Comparison of ENCODE assay signal across 12 cellular contexts in genomic region chr14:99260652-99261551, GRCh38. TPM values are rescaled to one million over a fixed set of nuclear protein-coding genes. Genes with fewer than 3 reads are reported as not detected.
DNase-seq lines count a peak whose midpoint lies in the region; ATAC-seq lines count a peak whose summit lies in the region.
"Had no signal": no experiment of that assay in that cellular context is flagged by ENCODE, and none has a peak within 500 bp of the region (broad histone marks: within the 10 kb centered on the region; RNA-seq: fewer than 3 reads in every experiment).

No MANE protein-coding gene starts in this region.

- CTCF ChIA-PET in activated CD8-positive, alpha-beta T cell treated with anti-CD3 and anti-CD28 coated beads, Interleukin-2, amount 10 ng/mL, durations not matched to agents 7 days and 5 days (lab: Charles Lee): interaction anchor here (1.4 to 13.9 kb wide), 9 partner anchors 9 to 1283 kb away, joined by 5 to 373 read pairs (median 7); partner anchors contain the start of gene BCL11B

- peak overlapping the region; percentile 98 for H3K27ac Mint-ChIP-seq in activated CD8-positive, alpha-beta T cell treated with anti-CD3 and anti-CD28 coated beads, Interleukin-2, amount 10 ng/mL, durations not matched to agents 7 days and 5 days
- peak overlapping the region; percentile 98 to 99 for H3K27ac Mint-ChIP-seq in effector memory CD8-positive, alpha-beta T cell
- H3K27ac Mint-ChIP-seq in stimulated activated naive CD8-positive, alpha-beta T cell treated with anti-CD3 and anti-CD28 coated beads, Interleukin-15, amount 100 ng/mL, for 72 hours: peak overlapping the region; percentile 94 to 97

- POLR2A ChIA-PET in activated CD8-positive, alpha-beta T cell treated with anti-CD3 and anti-CD28 coated beads, Interleukin-2, amount 10 ng/mL, durations not matched to agents 7 days and 5 days (lab: Charles Lee): interaction anchor here (0.6 to 20.3 kb wide), 15 partner anchors 7 to 1284 kb away, joined by 3 to 767 read pairs (median 4); partner anchors contain the start of genes BCL11B, EVL and SETD3

- H3K9me3 Mint-ChIP-seq in activated CD8-positive, alpha-beta T cell treated with anti-CD3 and anti-CD28 coated beads, Interleukin-2, amount 10 ng/mL, durations not matched to agents 7 days and 5 days (ENCODE audit: insufficient read depth): no peaks in the 10 kb centered on the region
- no peaks in the 10 kb centered on the region for H3K9me3 Mint-ChIP-seq in effector memory CD8-positive, alpha-beta T cell
- H3K9me3 Mint-ChIP-seq in stimulated activated naive CD8-positive, alpha-beta T cell treated with anti-CD3 and anti-CD28 coated beads, Interleukin-15, amount 100 ng/mL, for 72 hours: no peaks in the 10 kb centered on the region
- H3K9me3 Mint-ChIP-seq: naive B cell had no signal

- ATAC-seq in activated CD8-positive, alpha-beta T cell treated with anti-CD3 and anti-CD28 coated beads, Interleukin-2, amount 10 ng/mL, durations not matched to agents 7 days and 5 days: peak; percentile 47
- ATAC-seq in effector memory CD8-positive, alpha-beta T cell (replicated peaks): peak; percentile 36
- peak; percentile 53 for ATAC-seq in stimulated activated naive CD8-positive, alpha-beta T cell treated with anti-CD3 and anti-CD28 coated beads, Interleukin-15, amount 100 ng/mL, for 72 hours
- ATAC-seq: K562 had no signal

- peaks cover 90% of the 10 kb centered on the region for H3K36me3 Mint-ChIP-seq in activated CD8-positive, alpha-beta T cell treated with anti-CD3 and anti-CD28 coated beads, Interleukin-2, amount 10 ng/mL, durations not matched to agents 7 days and 5 days (ENCODE audit: low read depth)
- H3K36me3 Mint-ChIP-seq in effector memory CD8-positive, alpha-beta T cell (ENCODE audit: insufficient read depth): peaks cover 98% of the 10 kb centered on the region
- H3K36me3 Mint-ChIP-seq: naive B cell had no signal

- DNase-seq in NCI-H2171 treated with DMSO at 0.1 percent for 48 hours (lab: John Stamatoyannopoulos, UW): peak; percentile 46
- DNase-seq in NCI-H2171 (lab: John Stamatoyannopoulos, UW): no peak
- DNase-seq in activated CD8-positive, alpha-beta T cell treated with anti-CD3 and anti-CD28 coated beads, Interleukin-2, amount 10 ng/mL, durations not matched to agents 7 days and 5 days: peak; percentile 85
- DNase-seq in effector memory CD8-positive, alpha-beta T cell: peak; percentile 58 to 72 (median 61)
- peak; percentile 52 to 62 for DNase-seq in stimulated activated naive CD8-positive, alpha-beta T cell treated with anti-CD3 and anti-CD28 coated beads, Interleukin-15, amount 100 ng/mL, for 72 hours
- no peak for DNase-seq in AML-193 (lab: John Stamatoyannopoulos, UW)
- DNase-seq in AG08396 (ENCODE audit: low spot score): no peak
- DNase-seq in amniotic stem cell (lab: John Stamatoyannopoulos, UW): no peak
- DNase-seq: naive B cell, NCI-H82, trophoblast cell had no signal

- H3K4me1 Mint-ChIP-seq in activated CD8-positive, alpha-beta T cell treated with anti-CD3 and anti-CD28 coated beads, Interleukin-2, amount 10 ng/mL, durations not matched to agents 7 days and 5 days (ENCODE audit: low read depth): peaks cover 96% of the 10 kb centered on the region
- H3K4me1 Mint-ChIP-seq in effector memory CD8-positive, alpha-beta T cell (ENCODE audit: low read depth in 2 of 2): peaks cover 83 to 87% of the 10 kb centered on the region in 2 donors
- peaks cover 100% of the 10 kb centered on the region for H3K4me1 Mint-ChIP-seq in stimulated activated naive CD8-positive, alpha-beta T cell treated with anti-CD3 and anti-CD28 coated beads, Interleukin-15, amount 100 ng/mL, for 72 hours

- peak overlapping the region; percentile 88 for H3K4me3 Mint-ChIP-seq in activated CD8-positive, alpha-beta T cell treated with anti-CD3 and anti-CD28 coated beads, Interleukin-2, amount 10 ng/mL, durations not matched to agents 7 days and 5 days
- H3K4me3 Mint-ChIP-seq in effector memory CD8-positive, alpha-beta T cell: peak overlapping the region; percentile 99
- H3K4me3 Mint-ChIP-seq in stimulated activated naive CD8-positive, alpha-beta T cell treated with anti-CD3 and anti-CD28 coated beads, Interleukin-15, amount 100 ng/mL, for 72 hours: peak overlapping the region; percentile 97 to 98
- H3K4me3 Mint-ChIP-seq: naive B cell had no signal

- no peaks in the 10 kb centered on the region for H3K27me3 Mint-ChIP-seq in activated CD8-positive, alpha-beta T cell treated with anti-CD3 and anti-CD28 coated beads, Interleukin-2, amount 10 ng/mL, durations not matched to agents 7 days and 5 days (ENCODE audit: low read depth)
- H3K27me3 Mint-ChIP-seq in effector memory CD8-positive, alpha-beta T cell: no peaks in the 10 kb centered on the region
- no peaks in the 10 kb centered on the region for H3K27me3 Mint-ChIP-seq in stimulated activated naive CD8-positive, alpha-beta T cell treated with anti-CD3 and anti-CD28 coated beads, Interleukin-15, amount 100 ng/mL, for 72 hours

RNA-seq across cellular contexts. Expression of gene BCL11B, which starts 11.1 kb away (rescaled TPM):
- 10 to 100 TPM; 68.6 to 70.6 TPM for total RNA-seq in activated CD8-positive, alpha-beta T cell treated with anti-CD3 and anti-CD28 coated beads, Interleukin-2, amount 10 ng/mL, durations not matched to agents 7 days and 5 days

Comparison
In these comparisons a context has a peak if more than half of its experiments do, and no peak if none do; other contexts are left out.
1. DNase-seq: peak in NCI-H2171 treated with DMSO at 0.1 percent for 48 hours (single experiment), activated CD8-positive, alpha-beta T cell treated with anti-CD3 and anti-CD28 coated beads, Interleukin-2, amount 10 ng/mL, durations not matched to agents 7 days and 5 days (single experiment), effector memory CD8-positive, alpha-beta T cell (3 of 3) and stimulated activated naive CD8-positive, alpha-beta T cell treated with anti-CD3 and anti-CD28 coated beads, Interleukin-15, amount 100 ng/mL, for 72 hours (2 of 2); none in NCI-H2171 (single experiment), AML-193 (0 of 2), AG08396 (single experiment) and amniotic stem cell (single experiment).
2. Peak in every context shown above with its lines, with median percentiles within 50 percentile points of each other: ATAC-seq, H3K27ac Mint-ChIP-seq and H3K4me3 Mint-ChIP-seq.